1 cellular context compared by ENCODE assay signal in genomic region chr1:44485229-44485932, GRCh38.
TF ChIP-seq lines count a peak whose summit lies in the region.

No MANE protein-coding gene starts in this region.

TF ChIP-seq in WTC11, 78 proteins besides CTCF, POLR2A, EP300 and RAD21 (continued from another document):
- TF ChIP-seq, protein P1, sequence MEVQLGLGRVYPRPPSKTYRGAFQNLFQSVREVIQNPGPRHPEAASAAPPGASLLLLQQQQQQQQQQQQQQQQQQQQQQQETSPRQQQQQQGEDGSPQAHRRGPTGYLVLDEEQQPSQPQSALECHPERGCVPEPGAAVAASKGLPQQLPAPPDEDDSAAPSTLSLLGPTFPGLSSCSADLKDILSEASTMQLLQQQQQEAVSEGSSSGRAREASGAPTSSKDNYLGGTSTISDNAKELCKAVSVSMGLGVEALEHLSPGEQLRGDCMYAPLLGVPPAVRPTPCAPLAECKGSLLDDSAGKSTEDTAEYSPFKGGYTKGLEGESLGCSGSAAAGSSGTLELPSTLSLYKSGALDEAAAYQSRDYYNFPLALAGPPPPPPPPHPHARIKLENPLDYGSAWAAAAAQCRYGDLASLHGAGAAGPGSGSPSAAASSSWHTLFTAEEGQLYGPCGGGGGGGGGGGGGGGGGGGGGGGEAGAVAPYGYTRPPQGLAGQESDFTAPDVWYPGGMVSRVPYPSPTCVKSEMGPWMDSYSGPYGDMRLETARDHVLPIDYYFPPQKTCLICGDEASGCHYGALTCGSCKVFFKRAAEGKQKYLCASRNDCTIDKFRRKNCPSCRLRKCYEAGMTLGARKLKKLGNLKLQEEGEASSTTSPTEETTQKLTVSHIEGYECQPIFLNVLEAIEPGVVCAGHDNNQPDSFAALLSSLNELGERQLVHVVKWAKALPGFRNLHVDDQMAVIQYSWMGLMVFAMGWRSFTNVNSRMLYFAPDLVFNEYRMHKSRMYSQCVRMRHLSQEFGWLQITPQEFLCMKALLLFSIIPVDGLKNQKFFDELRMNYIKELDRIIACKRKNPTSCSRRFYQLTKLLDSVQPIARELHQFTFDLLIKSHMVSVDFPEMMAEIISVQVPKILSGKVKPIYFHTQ (CRISPR knock-in tag; IDR thresholded peaks at IDR 0.05), result no peak
- no peak for TF ChIP-seq FOXP1 (CRISPR knock-in tag; IDR thresholded peaks at IDR 0.05; ENCODE audit: borderline replicate concordance)
